1 cellular context compared by ENCODE assay signal in the genomic region with DNA sequence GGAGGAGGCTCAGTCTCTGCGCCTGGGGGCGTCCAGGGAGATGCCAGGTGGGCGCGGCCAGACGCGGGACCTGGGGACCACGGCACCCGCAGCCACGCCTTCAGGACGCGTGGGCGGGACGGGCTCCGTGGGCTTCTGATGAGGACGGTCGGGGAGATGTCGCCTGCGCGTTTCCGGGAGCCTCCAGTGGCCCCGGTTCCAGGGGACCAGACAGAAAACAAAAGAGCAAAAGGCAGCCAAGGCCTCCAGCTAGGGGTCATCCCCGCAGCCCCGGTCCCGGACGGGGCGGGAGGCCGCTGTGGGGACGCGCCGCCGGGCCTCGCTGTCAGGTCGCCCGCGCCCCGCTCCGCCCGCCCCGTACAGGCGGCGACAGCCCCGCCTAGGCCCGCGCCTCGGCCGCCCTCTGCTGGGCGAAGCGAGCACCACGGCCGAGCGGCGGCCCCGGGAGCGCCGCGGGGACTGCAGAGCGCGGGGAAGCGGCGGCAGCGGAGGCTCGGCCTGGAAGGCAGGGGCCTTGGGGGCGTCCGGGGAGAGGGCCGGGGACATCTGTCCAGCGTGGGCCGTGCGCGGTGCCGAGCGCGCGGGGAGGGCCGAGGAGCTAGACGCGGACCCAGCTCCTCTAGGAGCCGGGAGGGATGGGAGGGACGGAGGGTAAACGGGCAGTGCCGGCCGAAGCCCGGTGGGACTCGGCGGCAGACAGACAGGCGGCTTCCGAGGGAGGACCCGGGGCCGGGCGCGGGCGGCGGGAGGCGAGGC.
A peak's percentile ranks its signal among the peaks of the same experiment; 100 is the strongest.
TF ChIP-seq lines count a peak whose summit lies in the region.

No MANE protein-coding gene starts in this region.

TF ChIP-seq in HEK293, 187 proteins besides CTCF, POLR2A, EP300 and RAD21 (continued from another document):
- TF ChIP-seq, protein P1, sequence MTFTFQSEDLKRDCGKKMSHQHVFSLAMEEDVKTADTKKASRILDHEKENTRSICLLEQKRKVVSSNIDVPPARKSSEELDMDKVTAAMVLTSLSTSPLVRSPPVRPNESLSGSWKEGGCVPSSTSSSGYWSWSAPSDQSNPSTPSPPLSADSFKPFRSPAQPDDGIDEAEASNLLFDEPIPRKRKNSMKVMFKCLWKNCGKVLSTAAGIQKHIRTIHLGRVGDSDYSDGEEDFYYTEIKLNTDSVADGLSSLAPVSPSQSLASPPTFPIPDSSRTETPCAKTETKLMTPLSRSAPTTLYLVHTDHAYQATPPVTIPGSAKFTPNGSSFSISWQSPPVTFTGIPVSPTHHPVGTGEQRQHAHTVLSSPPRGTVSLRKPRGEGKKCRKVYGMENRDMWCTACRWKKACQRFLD (tag by site-specific recombination; IDR thresholded peaks at IDR 0.05): no peak
- TF ChIP-seq PRDM1 (tag by site-specific recombination; IDR thresholded peaks at IDR 0.05) (no peak), ZNF423 (tag by site-specific recombination; IDR thresholded peaks at IDR 0.05) (no peak), YY1 (tag by site-specific recombination; IDR thresholded peaks at IDR 0.05) (peak; percentile 28; the same call in 1 of the 2 replicates), ZNF23 (tag by site-specific recombination; IDR thresholded peaks at IDR 0.05; ENCODE audit: borderline replicate concordance) (no peak), ZNF404 (tag by site-specific recombination; IDR thresholded peaks at IDR 0.05) (no peak), ZNF501 (tag by site-specific recombination; IDR thresholded peaks at IDR 0.05) (0 out of 2 replicates have a peak, but pooled peaks have one; percentile 22), EGR2 (tag by site-specific recombination; IDR thresholded peaks at IDR 0.05; ENCODE audit: low read depth) (peak; percentile 93), RBAK (tag by site-specific recombination; IDR thresholded peaks at IDR 0.05) (no peak), ZNF660 (tag by site-specific recombination; IDR thresholded peaks at IDR 0.05) (peak; percentile 93; the same call in 1 of the 2 replicates), ZFHX2 (tag by site-specific recombination; conservative IDR thresholded peaks at IDR 0.05) (peak; percentile 96), HOXC10 (CRISPR knock-in tag; IDR thresholded peaks at IDR 0.05) (0 out of 2 replicates have a peak, but pooled peaks have one; percentile 88), OSR2 (tag by site-specific recombination; IDR thresholded peaks at IDR 0.05) (no peak), ZNF146 (tag by site-specific recombination; IDR thresholded peaks at IDR 0.05) (no peak), ZNF677 (tag by site-specific recombination; IDR thresholded peaks at IDR 0.05) (peak; percentile 65), ZBTB8A (tag by site-specific recombination; IDR thresholded peaks at IDR 0.05) (peak; percentile 82), ZIC2 (tag by site-specific recombination; IDR thresholded peaks at IDR 0.05) (no peak), ZNF621 (tag by site-specific recombination; IDR thresholded peaks at IDR 0.05) (no peak), SP3 (tag by site-specific recombination; IDR thresholded peaks at IDR 0.05) (peak; percentile 78), KLF9 (tag by site-specific recombination; IDR thresholded peaks at IDR 0.05; ENCODE audit: low read depth) (peak; percentile 86), SCRT1 (tag by site-specific recombination; IDR thresholded peaks at IDR 0.05; ENCODE audit: borderline replicate concordance) (no peak), ZNF664 (tag by site-specific recombination; IDR thresholded peaks at IDR 0.05) (no peak), ZNF747 (tag by site-specific recombination; IDR thresholded peaks at IDR 0.05) (no peak), ZNF600 (tag by site-specific recombination; IDR thresholded peaks at IDR 0.05) (peak; percentile 86)
- TF ChIP-seq, protein P2, sequence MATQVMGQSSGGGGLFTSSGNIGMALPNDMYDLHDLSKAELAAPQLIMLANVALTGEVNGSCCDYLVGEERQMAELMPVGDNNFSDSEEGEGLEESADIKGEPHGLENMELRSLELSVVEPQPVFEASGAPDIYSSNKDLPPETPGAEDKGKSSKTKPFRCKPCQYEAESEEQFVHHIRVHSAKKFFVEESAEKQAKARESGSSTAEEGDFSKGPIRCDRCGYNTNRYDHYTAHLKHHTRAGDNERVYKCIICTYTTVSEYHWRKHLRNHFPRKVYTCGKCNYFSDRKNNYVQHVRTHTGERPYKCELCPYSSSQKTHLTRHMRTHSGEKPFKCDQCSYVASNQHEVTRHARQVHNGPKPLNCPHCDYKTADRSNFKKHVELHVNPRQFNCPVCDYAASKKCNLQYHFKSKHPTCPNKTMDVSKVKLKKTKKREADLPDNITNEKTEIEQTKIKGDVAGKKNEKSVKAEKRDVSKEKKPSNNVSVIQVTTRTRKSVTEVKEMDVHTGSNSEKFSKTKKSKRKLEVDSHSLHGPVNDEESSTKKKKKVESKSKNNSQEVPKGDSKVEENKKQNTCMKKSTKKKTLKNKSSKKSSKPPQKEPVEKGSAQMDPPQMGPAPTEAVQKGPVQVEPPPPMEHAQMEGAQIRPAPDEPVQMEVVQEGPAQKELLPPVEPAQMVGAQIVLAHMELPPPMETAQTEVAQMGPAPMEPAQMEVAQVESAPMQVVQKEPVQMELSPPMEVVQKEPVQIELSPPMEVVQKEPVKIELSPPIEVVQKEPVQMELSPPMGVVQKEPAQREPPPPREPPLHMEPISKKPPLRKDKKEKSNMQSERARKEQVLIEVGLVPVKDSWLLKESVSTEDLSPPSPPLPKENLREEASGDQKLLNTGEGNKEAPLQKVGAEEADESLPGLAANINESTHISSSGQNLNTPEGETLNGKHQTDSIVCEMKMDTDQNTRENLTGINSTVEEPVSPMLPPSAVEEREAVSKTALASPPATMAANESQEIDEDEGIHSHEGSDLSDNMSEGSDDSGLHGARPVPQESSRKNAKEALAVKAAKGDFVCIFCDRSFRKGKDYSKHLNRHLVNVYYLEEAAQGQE (tag by site-specific recombination; IDR thresholded peaks at IDR 0.05): peak; percentile 39
- TF ChIP-seq, protein P3, sequence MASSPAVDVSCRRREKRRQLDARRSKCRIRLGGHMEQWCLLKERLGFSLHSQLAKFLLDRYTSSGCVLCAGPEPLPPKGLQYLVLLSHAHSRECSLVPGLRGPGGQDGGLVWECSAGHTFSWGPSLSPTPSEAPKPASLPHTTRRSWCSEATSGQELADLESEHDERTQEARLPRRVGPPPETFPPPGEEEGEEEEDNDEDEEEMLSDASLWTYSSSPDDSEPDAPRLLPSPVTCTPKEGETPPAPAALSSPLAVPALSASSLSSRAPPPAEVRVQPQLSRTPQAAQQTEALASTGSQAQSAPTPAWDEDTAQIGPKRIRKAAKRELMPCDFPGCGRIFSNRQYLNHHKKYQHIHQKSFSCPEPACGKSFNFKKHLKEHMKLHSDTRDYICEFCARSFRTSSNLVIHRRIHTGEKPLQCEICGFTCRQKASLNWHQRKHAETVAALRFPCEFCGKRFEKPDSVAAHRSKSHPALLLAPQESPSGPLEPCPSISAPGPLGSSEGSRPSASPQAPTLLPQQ (tag by site-specific recombination; IDR thresholded peaks at IDR 0.05): peak; percentile 52
- TF ChIP-seq, protein P4, sequence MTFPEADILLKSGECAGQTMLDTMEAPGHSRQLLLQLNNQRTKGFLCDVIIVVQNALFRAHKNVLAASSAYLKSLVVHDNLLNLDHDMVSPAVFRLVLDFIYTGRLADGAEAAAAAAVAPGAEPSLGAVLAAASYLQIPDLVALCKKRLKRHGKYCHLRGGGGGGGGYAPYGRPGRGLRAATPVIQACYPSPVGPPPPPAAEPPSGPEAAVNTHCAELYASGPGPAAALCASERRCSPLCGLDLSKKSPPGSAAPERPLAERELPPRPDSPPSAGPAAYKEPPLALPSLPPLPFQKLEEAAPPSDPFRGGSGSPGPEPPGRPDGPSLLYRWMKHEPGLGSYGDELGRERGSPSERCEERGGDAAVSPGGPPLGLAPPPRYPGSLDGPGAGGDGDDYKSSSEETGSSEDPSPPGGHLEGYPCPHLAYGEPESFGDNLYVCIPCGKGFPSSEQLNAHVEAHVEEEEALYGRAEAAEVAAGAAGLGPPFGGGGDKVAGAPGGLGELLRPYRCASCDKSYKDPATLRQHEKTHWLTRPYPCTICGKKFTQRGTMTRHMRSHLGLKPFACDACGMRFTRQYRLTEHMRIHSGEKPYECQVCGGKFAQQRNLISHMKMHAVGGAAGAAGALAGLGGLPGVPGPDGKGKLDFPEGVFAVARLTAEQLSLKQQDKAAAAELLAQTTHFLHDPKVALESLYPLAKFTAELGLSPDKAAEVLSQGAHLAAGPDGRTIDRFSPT (tag by site-specific recombination; IDR thresholded peaks at IDR 0.05): peak; percentile 49; the same call in 1 of the 2 replicates
- TF ChIP-seq, protein P5, sequence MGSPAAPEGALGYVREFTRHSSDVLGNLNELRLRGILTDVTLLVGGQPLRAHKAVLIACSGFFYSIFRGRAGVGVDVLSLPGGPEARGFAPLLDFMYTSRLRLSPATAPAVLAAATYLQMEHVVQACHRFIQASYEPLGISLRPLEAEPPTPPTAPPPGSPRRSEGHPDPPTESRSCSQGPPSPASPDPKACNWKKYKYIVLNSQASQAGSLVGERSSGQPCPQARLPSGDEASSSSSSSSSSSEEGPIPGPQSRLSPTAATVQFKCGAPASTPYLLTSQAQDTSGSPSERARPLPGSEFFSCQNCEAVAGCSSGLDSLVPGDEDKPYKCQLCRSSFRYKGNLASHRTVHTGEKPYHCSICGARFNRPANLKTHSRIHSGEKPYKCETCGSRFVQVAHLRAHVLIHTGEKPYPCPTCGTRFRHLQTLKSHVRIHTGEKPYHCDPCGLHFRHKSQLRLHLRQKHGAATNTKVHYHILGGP (tag by site-specific recombination; IDR thresholded peaks at IDR 0.05): no peak
- TF ChIP-seq, protein P6, sequence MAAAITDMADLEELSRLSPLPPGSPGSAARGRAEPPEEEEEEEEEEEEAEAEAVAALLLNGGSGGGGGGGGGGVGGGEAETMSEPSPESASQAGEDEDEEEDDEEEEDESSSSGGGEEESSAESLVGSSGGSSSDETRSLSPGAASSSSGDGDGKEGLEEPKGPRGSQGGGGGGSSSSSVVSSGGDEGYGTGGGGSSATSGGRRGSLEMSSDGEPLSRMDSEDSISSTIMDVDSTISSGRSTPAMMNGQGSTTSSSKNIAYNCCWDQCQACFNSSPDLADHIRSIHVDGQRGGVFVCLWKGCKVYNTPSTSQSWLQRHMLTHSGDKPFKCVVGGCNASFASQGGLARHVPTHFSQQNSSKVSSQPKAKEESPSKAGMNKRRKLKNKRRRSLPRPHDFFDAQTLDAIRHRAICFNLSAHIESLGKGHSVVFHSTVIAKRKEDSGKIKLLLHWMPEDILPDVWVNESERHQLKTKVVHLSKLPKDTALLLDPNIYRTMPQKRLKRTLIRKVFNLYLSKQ (tag by site-specific recombination; IDR thresholded peaks at IDR 0.05; ENCODE audit: borderline replicate concordance): no peak
